In genomic region chr10:103659674-103660363, GRCh38 we compare ENCODE assay signal across 8 cellular contexts.
A peak's percentile ranks its signal among the peaks of the same experiment; 100 is the strongest.
DNase-seq lines count a peak whose midpoint lies in the region; ATAC-seq lines count a peak whose summit lies in the region.

No MANE protein-coding gene starts in this region.

- H3K4me1 ChIP-seq in mesendoderm (ENCODE audit: control insufficient read depth, low read depth, low read length) = no peaks in the 10 kb centered on the region

- H2AK5ac ChIP-seq in mesendoderm (ENCODE audit: low read length) = no peak overlapping the region

- H3K4ac ChIP-seq in mesendoderm (ENCODE audit: low read depth, low read length) = no peak overlapping the region

- H3K4me3 Mint-ChIP-seq in activated CD4-positive, alpha-beta memory T cell treated with anti-CD3 and anti-CD28 coated beads for 36 hours = peak overlapping the region; percentile 82

- no peaks in the 10 kb centered on the region for H3K79me1 ChIP-seq in mesendoderm (ENCODE audit: low read length)

- no peak overlapping the region for H4K8ac ChIP-seq in mesendoderm (ENCODE audit: low read depth, low read length)

- peak overlapping the region; percentile 74 for H3K27ac Mint-ChIP-seq in activated CD4-positive, alpha-beta memory T cell treated with anti-CD3 and anti-CD28 coated beads for 36 hours

- peaks cover 13% of the 10 kb centered on the region for H3K9me3 Mint-ChIP-seq in activated CD4-positive, alpha-beta memory T cell treated with anti-CD3 and anti-CD28 coated beads for 36 hours

- POLR2A ChIA-PET in activated CD4-positive, alpha-beta memory T cell treated with anti-CD3 and anti-CD28 coated beads for 36 hours (lab: Charles Lee) = interaction anchor here (1.3 to 1.9 kb wide), 2 partner anchors 19 to 468 kb away, joined by 4 to 6 read pairs; no protein-coding TSS in a partner anchor

- H3K9ac ChIP-seq in mesendoderm (ENCODE audit: low read length) = no peak overlapping the region

- H3K18ac ChIP-seq in mesendoderm (ENCODE audit: low read length) = no peak overlapping the region

- intact Hi-C loops in activated CD4-positive, alpha-beta memory T cell treated with anti-CD3 and anti-CD28 coated beads for 36 hours (cut with micrococcal nuclease) = loop anchor here (2.0 kb wide), 2 partner anchors 19 to 33 kb away; no protein-coding TSS in a partner anchor

- no peaks in the 10 kb centered on the region for H3K27me3 Mint-ChIP-seq in activated CD4-positive, alpha-beta memory T cell treated with anti-CD3 and anti-CD28 coated beads for 36 hours

- H3K4me2 ChIP-seq in mesendoderm (ENCODE audit: low read length) = no peak overlapping the region

- peak; percentile 82 for ATAC-seq in GM21515 (IDR thresholded peaks at IDR 0.05; ENCODE audit: unreplicated experiment)

- H3K79me2 ChIP-seq in mesendoderm (ENCODE audit: control insufficient read depth, insufficient read depth, low read length) = no peaks in the 10 kb centered on the region

- CTCF ChIA-PET in activated CD4-positive, alpha-beta memory T cell treated with anti-CD3 and anti-CD28 coated beads for 36 hours (lab: Charles Lee) = interaction anchor here (0.6 to 3.5 kb wide), 4 partner anchors 20 to 124 kb away, joined by 3 to 28 read pairs (median 4); no protein-coding TSS in a partner anchor

- peaks cover 5% of the 10 kb centered on the region for H3K4me1 Mint-ChIP-seq in activated CD4-positive, alpha-beta memory T cell treated with anti-CD3 and anti-CD28 coated beads for 36 hours (ENCODE audit: low read depth)

- H3K36me3 Mint-ChIP-seq in activated CD4-positive, alpha-beta memory T cell treated with anti-CD3 and anti-CD28 coated beads for 36 hours = peaks cover 15% of the 10 kb centered on the region

- H3K27me3 ChIP-seq in mesendoderm (ENCODE audit: insufficient read depth, low read length, poor library complexity) = no peaks in the 10 kb centered on the region

- H2BK5ac ChIP-seq in mesendoderm (ENCODE audit: low read length) = no peak overlapping the region

- H3K36me3 ChIP-seq in mesendoderm (ENCODE audit: control insufficient read depth, insufficient read depth, low read length) = no peaks in the 10 kb centered on the region

- H3K4me3 ChIP-seq in mesendoderm (ENCODE audit: low read length) = no peak overlapping the region

- H3K23ac ChIP-seq in mesendoderm (ENCODE audit: low read length) = no peak overlapping the region

- no peak overlapping the region for H2BK15ac ChIP-seq in mesendoderm (replicated peaks; ENCODE audit: low read depth)

- H4K5ac ChIP-seq in mesendoderm (ENCODE audit: low read length) = no peak overlapping the region

- H2BK120ac ChIP-seq in mesendoderm (ENCODE audit: low read depth, low read length) = no peak overlapping the region

- H3K56ac ChIP-seq in mesendoderm (ENCODE audit: low read length) = peak overlapping the region; percentile 2

- DNase-seq in ELF-1 (ENCODE audit: low read depth, low spot score) (peak; percentile 62), LoVo (ENCODE audit: low spot score) (peak; percentile 88), mesendoderm (peak; percentile 47), GOT3 (lab: John Stamatoyannopoulos, UW) (no peak)
- peak; percentile 71 for DNase-seq in activated CD4-positive, alpha-beta memory T cell treated with anti-CD3 and anti-CD28 coated beads for 36 hours
- DNase-seq in effector CD4-positive, alpha-beta T cell = peak; percentile 38
- DNase-seq in stimulated activated CD8-positive, alpha-beta memory T cell treated with anti-CD3 and anti-CD28 coated beads, Interleukin-4, amount 100 ng/mL, for 4 hours (ENCODE audit: low read depth in 2 of 2, low spot score in 1 of 2) = peak; percentile 24

- no CpG with 5 or more reads among the region's 11 CpGs for WGBS in mesendoderm (ENCODE audit: extremely low coverage, insufficient coverage, low lambda C conversion rate)

- no peak overlapping the region for H3K27ac ChIP-seq in mesendoderm (ENCODE audit: low read depth, low read length)
